8 cellular contexts compared by ENCODE assay signal in the genomic region with DNA sequence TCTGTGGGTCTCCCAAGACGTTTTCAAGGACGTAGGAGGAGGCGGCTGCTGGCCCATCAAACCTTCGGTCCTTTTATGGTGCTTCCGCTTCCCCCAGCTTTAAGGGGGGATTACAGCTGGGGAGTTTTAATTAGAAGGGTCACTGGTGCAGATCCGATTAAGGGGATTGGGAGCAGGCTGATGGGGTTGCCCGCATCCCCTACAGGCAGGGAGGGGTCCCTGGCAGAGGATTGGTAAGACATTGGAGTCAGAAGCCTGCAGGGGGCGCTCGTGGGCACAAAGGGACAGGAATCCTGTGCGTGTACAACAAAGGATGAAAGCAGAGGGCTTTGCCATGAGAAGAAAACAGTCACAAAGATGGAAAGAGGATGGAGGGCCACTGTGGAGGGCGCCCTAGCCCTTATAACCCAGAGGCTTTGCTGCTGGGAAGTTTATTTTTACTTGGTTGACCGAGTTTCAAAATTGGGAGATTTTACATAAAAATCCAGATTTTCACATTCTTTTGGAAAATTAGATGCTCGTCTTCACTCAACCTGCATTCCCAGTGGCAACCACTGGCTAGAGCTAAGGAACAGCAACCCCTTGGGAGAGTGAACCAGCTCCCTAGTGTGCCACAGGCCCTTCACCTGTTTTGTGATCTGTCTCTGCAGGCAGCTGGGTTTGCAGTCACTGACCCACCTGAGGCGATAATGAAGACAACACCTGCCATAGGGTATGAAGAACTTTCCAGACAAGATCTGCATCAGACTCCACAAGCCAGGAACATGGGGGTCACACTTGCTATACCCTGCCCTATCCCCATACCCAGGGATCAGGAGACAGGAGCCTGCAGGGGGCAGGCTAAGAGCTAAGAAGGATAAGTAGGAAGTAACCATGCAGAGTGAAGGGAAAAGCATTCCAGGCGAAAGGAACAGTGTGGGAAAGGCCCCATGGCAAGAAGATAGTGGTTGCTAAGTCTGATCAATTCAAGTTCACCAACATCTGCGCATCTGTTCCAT.
DNase-seq lines count a peak whose midpoint lies in the region; ATAC-seq lines count a peak whose summit lies in the region.

No MANE protein-coding gene starts in this region.

- in situ Hi-C loops in ACHN (cut with HindIII; ENCODE audit: low pct_ligation_motif_present, low pct_unique_long_range_greater_than_20kb, low sequenced_read_pairs), result no loop called here

- no peaks in the 10 kb centered on the region for H3K4me1 Mint-ChIP-seq in activated CD4-positive, alpha-beta memory T cell treated with anti-CD3 and anti-CD28 coated beads for 36 hours (ENCODE audit: low read depth)

- H3K9me3 Mint-ChIP-seq in activated CD4-positive, alpha-beta memory T cell treated with anti-CD3 and anti-CD28 coated beads for 36 hours, result no peaks in the 10 kb centered on the region

- no peak overlapping the region for H3K4me3 Mint-ChIP-seq in activated CD4-positive, alpha-beta memory T cell treated with anti-CD3 and anti-CD28 coated beads for 36 hours

- no peak overlapping the region for H3K27ac Mint-ChIP-seq in activated CD4-positive, alpha-beta memory T cell treated with anti-CD3 and anti-CD28 coated beads for 36 hours

- no peak for ATAC-seq in HG03378 (IDR thresholded peaks at IDR 0.05; ENCODE audit: unreplicated experiment)

- intact Hi-C loops in activated CD4-positive, alpha-beta memory T cell treated with anti-CD3 and anti-CD28 coated beads for 36 hours (cut with micrococcal nuclease), result loop anchor here (5.0 kb wide), 1 partner anchor 98 kb away; a partner anchor contains a TSS

- POLR2A ChIA-PET in activated CD4-positive, alpha-beta memory T cell treated with anti-CD3 and anti-CD28 coated beads for 36 hours (lab: Charles Lee), result no interaction called here

- H3K36me3 Mint-ChIP-seq in activated CD4-positive, alpha-beta memory T cell treated with anti-CD3 and anti-CD28 coated beads for 36 hours, result no peaks in the 10 kb centered on the region

- DNase-seq in ACHN (peak; percentile 68), GM19240 (ENCODE audit: insufficient read length, low spot score) (peak; percentile 29), NCI-H524 (lab: John Stamatoyannopoulos, UW) (peak; percentile 96), midbrain (lab: John Stamatoyannopoulos, UW) (peak; percentile 66)
- DNase-seq in activated CD4-positive, alpha-beta memory T cell treated with anti-CD3 and anti-CD28 coated beads for 36 hours, result peak; percentile 81
- peak; percentile 40 for DNase-seq in effector CD4-positive, alpha-beta T cell
- peak; percentile 91 for DNase-seq in stimulated activated CD8-positive, alpha-beta memory T cell treated with anti-CD3 and anti-CD28 coated beads, Interleukin-4, amount 100 ng/mL, for 48 hours

- CTCF ChIA-PET in activated CD4-positive, alpha-beta memory T cell treated with anti-CD3 and anti-CD28 coated beads for 36 hours (lab: Charles Lee), result interaction anchor here (0.6 to 5.7 kb wide), 22 partner anchors 9 to 551 kb away, joined by 3 to 59 read pairs (median 4); a partner anchor contains a TSS

- H3K27me3 Mint-ChIP-seq in activated CD4-positive, alpha-beta memory T cell treated with anti-CD3 and anti-CD28 coated beads for 36 hours, result peaks cover 20% of the 10 kb centered on the region

Comparison
In these comparisons a context has a peak if more than half of its experiments do, and no peak if none do; other contexts are left out.
1. DNase-seq: peak in every context shown above with its lines; median percentile 96 in NCI-H524; 91 in stimulated activated CD8-positive, alpha-beta memory T cell treated with anti-CD3 and anti-CD28 coated beads, Interleukin-4, amount 100 ng/mL, for 48 hours; 81 in activated CD4-positive, alpha-beta memory T cell treated with anti-CD3 and anti-CD28 coated beads for 36 hours; 68 in ACHN; 66 in midbrain; 40 in effector CD4-positive, alpha-beta T cell; 29 in GM19240.